Comparison of ENCODE assay signal across 2 cellular contexts in genomic region chr12:53252349-53252916, GRCh38.
TF ChIP-seq lines count a peak whose summit lies in the region.

No MANE protein-coding gene starts in this region.

TF ChIP-seq in A549, 52 proteins besides CTCF, POLR2A, EP300 and RAD21 (continued from another document):
- 0 out of 2 replicates have a peak, but pooled peaks have one; percentile 75 for TF ChIP-seq KDM5A (IDR thresholded peaks at IDR 0.05)
- TF ChIP-seq ZFP36 (IDR thresholded peaks at IDR 0.05; ENCODE audit: borderline replicate concordance, partially characterized antibody), result no peak
- TF ChIP-seq CHD4 (IDR thresholded peaks at IDR 0.05; ENCODE audit: borderline replicate concordance), result no peak

TF ChIP-seq in WTC11, 78 proteins besides CTCF, POLR2A, EP300 and RAD21:
- 0 out of 2 replicates have a peak, but pooled peaks have one; percentile 8 for TF ChIP-seq E2F1 (CRISPR knock-in tag; IDR thresholded peaks at IDR 0.05)
- TF ChIP-seq, protein P1, sequence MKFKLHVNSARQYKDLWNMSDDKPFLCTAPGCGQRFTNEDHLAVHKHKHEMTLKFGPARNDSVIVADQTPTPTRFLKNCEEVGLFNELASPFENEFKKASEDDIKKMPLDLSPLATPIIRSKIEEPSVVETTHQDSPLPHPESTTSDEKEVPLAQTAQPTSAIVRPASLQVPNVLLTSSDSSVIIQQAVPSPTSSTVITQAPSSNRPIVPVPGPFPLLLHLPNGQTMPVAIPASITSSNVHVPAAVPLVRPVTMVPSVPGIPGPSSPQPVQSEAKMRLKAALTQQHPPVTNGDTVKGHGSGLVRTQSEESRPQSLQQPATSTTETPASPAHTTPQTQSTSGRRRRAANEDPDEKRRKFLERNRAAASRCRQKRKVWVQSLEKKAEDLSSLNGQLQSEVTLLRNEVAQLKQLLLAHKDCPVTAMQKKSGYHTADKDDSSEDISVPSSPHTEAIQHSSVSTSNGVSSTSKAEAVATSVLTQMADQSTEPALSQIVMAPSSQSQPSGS (CRISPR knock-in tag; IDR thresholded peaks at IDR 0.05; ENCODE audit: borderline replicate concordance, low read depth), result no peak
